ENCODE assay signal across 8 cellular contexts in genomic region chr6:26053929-26054658, GRCh38. TPM values are rescaled to one million over a fixed set of nuclear protein-coding genes. Genes with fewer than 3 reads are reported as not detected.
A peak's percentile ranks its signal among the peaks of the same experiment; 100 is the strongest.
DNase-seq lines count a peak whose midpoint lies in the region; ATAC-seq and TF ChIP-seq lines count a peak whose summit lies in the region.

No MANE protein-coding gene starts in this region.

- H3K9me3 ChIP-seq in heart right ventricle = no peaks in the 10 kb centered on the region

- H3K27me3 ChIP-seq in heart right ventricle = no peaks in the 10 kb centered on the region

- DNase-seq in heart right ventricle = no peak
- no peak for DNase-seq in cardiac septum (ENCODE audit: low spot score)
- DNase-seq in activated CD4-positive, alpha-beta memory T cell treated with anti-CD3 and anti-CD28 coated beads for 36 hours = no peak
- DNase-seq in epidermal melanocyte (ENCODE audit: insufficient read length, low spot score) = no peak

- peak overlapping the region; percentile 93 for H3K4me3 Mint-ChIP-seq in activated CD4-positive, alpha-beta memory T cell treated with anti-CD3 and anti-CD28 coated beads for 36 hours
- H3K4me3 Mint-ChIP-seq in stimulated activated memory B cell treated with anti-CD40 and anti-IgM and Interleukin-4, amounts not matched to agents 10 μg/mL and 1 μg/mL and 100 μg/mL, for 72 hours = peak overlapping the region; percentile 87

- peaks cover 13% of the 10 kb centered on the region for H3K36me3 Mint-ChIP-seq in activated CD4-positive, alpha-beta memory T cell treated with anti-CD3 and anti-CD28 coated beads for 36 hours
- no peaks in the 10 kb centered on the region for H3K36me3 Mint-ChIP-seq in stimulated activated memory B cell treated with anti-CD40 and anti-IgM and Interleukin-4, amounts not matched to agents 10 μg/mL and 1 μg/mL and 100 μg/mL, for 72 hours

- H3K9me3 Mint-ChIP-seq in activated CD4-positive, alpha-beta memory T cell treated with anti-CD3 and anti-CD28 coated beads for 36 hours = peaks cover 3% of the 10 kb centered on the region
- H3K9me3 Mint-ChIP-seq in stimulated activated memory B cell treated with anti-CD40 and anti-IgM and Interleukin-4, amounts not matched to agents 10 μg/mL and 1 μg/mL and 100 μg/mL, for 72 hours = no peaks in the 10 kb centered on the region

- no peak for TF ChIP-seq CTCF in heart right ventricle (IDR thresholded peaks at IDR 0.05)

- CTCF ChIA-PET in activated CD4-positive, alpha-beta memory T cell treated with anti-CD3 and anti-CD28 coated beads for 36 hours (lab: Charles Lee) = interaction anchor here (1.6 kb wide), 1 partner anchor 8 kb away, joined by 5 read pairs; a partner anchor contains a TSS

- peaks cover 0 to 26% (median 16%) of the 10 kb centered on the region in 9 donors for H3K4me1 ChIP-seq in heart right ventricle

- H3K4me3 ChIP-seq in heart right ventricle (peak overlapping the region in 9 of 10 donors; percentile 53 to 93 (median 75)), iPS-11a (ENCODE audit: low read depth, low read length) (peak overlapping the region; percentile 55)

- peak overlapping the region; percentile 98 for H3K27ac Mint-ChIP-seq in activated CD4-positive, alpha-beta memory T cell treated with anti-CD3 and anti-CD28 coated beads for 36 hours
- H3K27ac Mint-ChIP-seq in stimulated activated memory B cell treated with anti-CD40 and anti-IgM and Interleukin-4, amounts not matched to agents 10 μg/mL and 1 μg/mL and 100 μg/mL, for 72 hours = peak overlapping the region; percentile 92

- ATAC-seq in heart right ventricle (no peak), HG03571 (IDR thresholded peaks at IDR 0.05; ENCODE audit: unreplicated experiment) (no peak), HG02571 (IDR thresholded peaks at IDR 0.05; ENCODE audit: unreplicated experiment) (no peak)
- no peak for ATAC-seq in stimulated activated memory B cell treated with anti-CD40 and anti-IgM and Interleukin-4, amounts not matched to agents 10 μg/mL and 1 μg/mL and 100 μg/mL, for 72 hours

- H3K27me3 Mint-ChIP-seq in activated CD4-positive, alpha-beta memory T cell treated with anti-CD3 and anti-CD28 coated beads for 36 hours = peaks cover 14% of the 10 kb centered on the region
- no peaks in the 10 kb centered on the region for H3K27me3 Mint-ChIP-seq in stimulated activated memory B cell treated with anti-CD40 and anti-IgM and Interleukin-4, amounts not matched to agents 10 μg/mL and 1 μg/mL and 100 μg/mL, for 72 hours

- POLR2A ChIA-PET in activated CD4-positive, alpha-beta memory T cell treated with anti-CD3 and anti-CD28 coated beads for 36 hours (lab: Charles Lee) = interaction anchor here (1.0 to 5.3 kb wide), 7 partner anchors 8 to 103 kb away, joined by 3 to 78 read pairs (median 10); a partner anchor contains a TSS

- peaks cover 22% of the 10 kb centered on the region for H3K4me1 Mint-ChIP-seq in activated CD4-positive, alpha-beta memory T cell treated with anti-CD3 and anti-CD28 coated beads for 36 hours (ENCODE audit: low read depth)
- H3K4me1 Mint-ChIP-seq in stimulated activated memory B cell treated with anti-CD40 and anti-IgM and Interleukin-4, amounts not matched to agents 10 μg/mL and 1 μg/mL and 100 μg/mL, for 72 hours = peaks cover 15% of the 10 kb centered on the region

- WGBS in heart right ventricle, 2 donors = 31% methylated on average over 6 of the region's 6 CpGs

- H3K27ac ChIP-seq in heart right ventricle = peak overlapping the region; percentile 65 to 97 (median 94)

- intact Hi-C loops in heart right ventricle (cut with DNase I) = loop anchor here in 2 of 10 donors (10.0 kb wide), 2 partner anchors 131 to 231 kb away; a partner anchor contains a TSS
- intact Hi-C loops in cardiac septum (cut with DNase I) = loop anchor here (10.0 kb wide), 1 partner anchor 231 kb away; a partner anchor contains a TSS
- intact Hi-C loops in activated CD4-positive, alpha-beta memory T cell treated with anti-CD3 and anti-CD28 coated beads for 36 hours (cut with micrococcal nuclease) = loop anchor here (10.0 kb wide), 1 partner anchor 481 kb away; the partner anchor contains the start of gene HMGN4

- no peaks in the 10 kb centered on the region for H3K36me3 ChIP-seq in heart right ventricle

RNA-seq across cellular contexts. Expression of gene HFE, which starts 33.1 kb away (rescaled TPM):
- total RNA-seq in heart right ventricle = 1 to 10 TPM; 2.4 to 7.7 (median 4.7) TPM
- polyA plus RNA-seq in heart right ventricle = 1 to 10 TPM; 1.4 to 2.5 TPM
- 2.4 TPM for total RNA-seq in cardiac septum
- total RNA-seq in activated CD4-positive, alpha-beta memory T cell treated with anti-CD3 and anti-CD28 coated beads for 36 hours = 1 to 10 TPM; 1.0 to 1.4 TPM
